ENCODE assay signal across 9 cellular contexts in genomic region chr10:80504897-80505465, GRCh38. TPM values are rescaled to one million over a fixed set of nuclear protein-coding genes. Genes with fewer than 3 reads are reported as not detected.
DNase-seq lines count a peak whose midpoint lies in the region; ATAC-seq and TF ChIP-seq lines count a peak whose summit lies in the region.
"Had no signal": no experiment of that assay in that cellular context is flagged by ENCODE, and none has a peak within 500 bp of the region (broad histone marks: within the 10 kb centered on the region; RNA-seq: fewer than 3 reads in every experiment).

No MANE protein-coding gene starts in this region.

- H3K36me3 ChIP-seq in gastroesophageal sphincter (peaks cover 0 to 43% of the 10 kb centered on the region in 2 donors), osteoblast (ENCODE audit: insufficient read depth, low read length) (no peaks in the 10 kb centered on the region)

- H3K4me1 Mint-ChIP-seq in CD4-positive, alpha-beta T cell (ENCODE audit: low read depth), result peaks cover 75% of the 10 kb centered on the region
- H3K4me1 Mint-ChIP-seq in activated CD4-positive, alpha-beta memory T cell treated with anti-CD3 and anti-CD28 coated beads for 36 hours (ENCODE audit: low read depth), result peaks cover 62% of the 10 kb centered on the region

- no peak overlapping the region for H3K4me3 ChIP-seq in gastroesophageal sphincter
- H3K4me3 ChIP-seq in osteoblast (ENCODE audit: insufficient read depth, low read length), result no peak overlapping the region
- H3K4me3 ChIP-seq: GM23248 had no signal

- peak overlapping the region; percentile 68 for H3K4me3 Mint-ChIP-seq in CD4-positive, alpha-beta T cell
- no peak overlapping the region for H3K4me3 Mint-ChIP-seq in activated CD4-positive, alpha-beta memory T cell treated with anti-CD3 and anti-CD28 coated beads for 36 hours

- H3K9me3 Mint-ChIP-seq in CD4-positive, alpha-beta T cell, result no peaks in the 10 kb centered on the region
- no peaks in the 10 kb centered on the region for H3K9me3 Mint-ChIP-seq in activated CD4-positive, alpha-beta memory T cell treated with anti-CD3 and anti-CD28 coated beads for 36 hours

- H3K36me3 Mint-ChIP-seq in CD4-positive, alpha-beta T cell (ENCODE audit: low read depth), result peaks cover 76% of the 10 kb centered on the region
- H3K36me3 Mint-ChIP-seq in activated CD4-positive, alpha-beta memory T cell treated with anti-CD3 and anti-CD28 coated beads for 36 hours, result peaks cover 19% of the 10 kb centered on the region

- intact Hi-C loops in CD4-positive, alpha-beta T cell (cut with DNase I, micrococcal nuclease), result loop anchor here (1.0 to 2.0 kb wide), 3 partner anchors 36 to 122 kb away; no protein-coding TSS in a partner anchor
- intact Hi-C loops in activated CD4-positive, alpha-beta memory T cell treated with anti-CD3 and anti-CD28 coated beads for 36 hours (cut with micrococcal nuclease), result loop anchor here (1.0 kb wide), 4 partner anchors 25 to 127 kb away; no protein-coding TSS in a partner anchor

- TF ChIP-seq POLR2A in gastroesophageal sphincter (IDR thresholded peaks at IDR 0.05), result no peak

- H3K27ac Mint-ChIP-seq in CD4-positive, alpha-beta T cell, result peak overlapping the region; percentile 78
- peak overlapping the region; percentile 93 for H3K27ac Mint-ChIP-seq in activated CD4-positive, alpha-beta memory T cell treated with anti-CD3 and anti-CD28 coated beads for 36 hours

- no peak for TF ChIP-seq EP300 in gastroesophageal sphincter (IDR thresholded peaks at IDR 0.05)

- peak overlapping the region; percentile 51 for H3K27ac ChIP-seq in CD4-positive, alpha-beta T cell (ENCODE audit: low read depth, low read length)
- H3K27ac ChIP-seq in gastroesophageal sphincter (peak overlapping the region in 3 of 4 donors; percentile 71 to 78 (median 74)), osteoblast (ENCODE audit: low read depth, low read length) (no peak overlapping the region)

- H3K4me1 ChIP-seq in gastroesophageal sphincter (peaks cover 0 to 70% (median 47%) of the 10 kb centered on the region in 3 donors), osteoblast (ENCODE audit: insufficient read depth, low read length) (peaks cover 45% of the 10 kb centered on the region)

- POLR2A ChIA-PET in CD4-positive, alpha-beta T cell (lab: Charles Lee), result interaction anchor here (0.8 to 12.8 kb wide), 13 partner anchors 16 to 127 kb away, joined by 3 to 302 read pairs (median 7); partner anchors contain the start of genes PRXL2A and TSPAN14
- POLR2A ChIA-PET in activated CD4-positive, alpha-beta memory T cell treated with anti-CD3 and anti-CD28 coated beads for 36 hours (lab: Charles Lee), result interaction anchor here (0.6 to 1.8 kb wide), 8 partner anchors 39 to 61 kb away, joined by 3 to 9 read pairs (median 4); no protein-coding TSS in a partner anchor

- H4K20me1 ChIP-seq in osteoblast (ENCODE audit: insufficient read depth, low read length), result peaks cover 10% of the 10 kb centered on the region

- no peaks in the 10 kb centered on the region for H3K27me3 Mint-ChIP-seq in CD4-positive, alpha-beta T cell
- H3K27me3 Mint-ChIP-seq in activated CD4-positive, alpha-beta memory T cell treated with anti-CD3 and anti-CD28 coated beads for 36 hours, result no peaks in the 10 kb centered on the region

- DNase-seq in CD4-positive, alpha-beta T cell, result no peak
- DNase-seq in activated CD4-positive, alpha-beta memory T cell treated with anti-CD3 and anti-CD28 coated beads for 36 hours, result no peak
- DNase-seq in osteoblast (ENCODE audit: insufficient read length, low spot score, missing footprints) (peak; percentile 23), NCI-H128 (lab: John Stamatoyannopoulos, UW; ENCODE audit: unreplicated experiment) (no peak), NCI-H1105 treated with DMSO at 0.1 percent for 48 hours (lab: John Stamatoyannopoulos, UW) (no peak)

- H3K79me2 ChIP-seq in osteoblast (ENCODE audit: insufficient read depth, low read length), result peaks cover 29% of the 10 kb centered on the region

- ATAC-seq in CD4-positive, alpha-beta T cell (ENCODE audit: poor library complexity), result peak; percentile 35
- ATAC-seq in gastroesophageal sphincter (no peak), HG03095 (IDR thresholded peaks at IDR 0.05; ENCODE audit: unreplicated experiment) (no peak), GM19455 (IDR thresholded peaks at IDR 0.05; ENCODE audit: unreplicated experiment) (no peak)

- CTCF ChIA-PET in CD4-positive, alpha-beta T cell (lab: Charles Lee), result interaction anchor here (1.0 to 11.6 kb wide), 26 partner anchors 8 to 361 kb away, joined by 3 to 250 read pairs (median 6); partner anchors contain the start of gene PRXL2A
- CTCF ChIA-PET in activated CD4-positive, alpha-beta memory T cell treated with anti-CD3 and anti-CD28 coated beads for 36 hours (lab: Charles Lee), result interaction anchor here (0.7 to 21.6 kb wide), 26 partner anchors 8 to 158 kb away, joined by 3 to 1168 read pairs (median 8); partner anchors contain the start of genes PRXL2A and TSPAN14

- no peak overlapping the region for H3K4me2 ChIP-seq in osteoblast (ENCODE audit: insufficient read depth, low read length)

- H3K27me3 ChIP-seq in CD4-positive, alpha-beta T cell (ENCODE audit: control insufficient read depth, insufficient read depth, low read length), result no peaks in the 10 kb centered on the region
- H3K27me3 ChIP-seq in gastroesophageal sphincter (no peaks in the 10 kb centered on the region), osteoblast (ENCODE audit: insufficient read depth, low read length) (no peaks in the 10 kb centered on the region)

- WGBS in gastroesophageal sphincter (ENCODE audit: low coverage in 1 of 2), 2 donors, result 47 to 100% methylated on average over 1 to 2 of the region's 5 CpGs

- TF ChIP-seq CTCF in CD4-positive, alpha-beta T cell (IDR thresholded peaks at IDR 0.05), result no peak
- TF ChIP-seq CTCF in gastroesophageal sphincter (IDR thresholded peaks at IDR 0.05), result no peak
- TF ChIP-seq CTCF in osteoblast (IDR thresholded peaks at IDR 0.05; ENCODE audit: extremely low read depth, low read depth, low read length), result no peak

- no peak overlapping the region for H2AFZ ChIP-seq in osteoblast (ENCODE audit: low read length)

- H3K9me3 ChIP-seq in CD4-positive, alpha-beta T cell (ENCODE audit: control insufficient read depth, low read length), result no peaks in the 10 kb centered on the region
- no peaks in the 10 kb centered on the region for H3K9me3 ChIP-seq in gastroesophageal sphincter
- H3K9me3 ChIP-seq in osteoblast (ENCODE audit: low read depth, low read length), result no peaks in the 10 kb centered on the region

RNA-seq across cellular contexts. Expression of gene SH2D4B, which starts 32.7 kb away (rescaled TPM):
- total RNA-seq in CD4-positive, alpha-beta T cell, result under 1 TPM; 0.16 to 0.31 TPM
- under 1 TPM in 1 of 2 experiments, not detected in 1; 0.12 TPM for total RNA-seq in activated CD4-positive, alpha-beta memory T cell treated with anti-CD3 and anti-CD28 coated beads for 36 hours
- total RNA-seq in gastroesophageal sphincter, result not detected
- under 0.01 TPM in 1 of 2 replicates, not detected in the other for total RNA-seq in osteoblast
- total RNA-seq: GM23248 had no signal

RNA-seq across cellular contexts. Expression of gene TSPAN14, which starts 50.9 kb away (rescaled TPM):
- total RNA-seq in CD4-positive, alpha-beta T cell, result 100 to 1,000 TPM; 167 to 168 TPM
- total RNA-seq in activated CD4-positive, alpha-beta memory T cell treated with anti-CD3 and anti-CD28 coated beads for 36 hours, result 10 to 100 TPM; 48.9 to 51.8 TPM
- total RNA-seq in gastroesophageal sphincter, result 10 to 100 TPM; 23.3 to 52.4 (median 37.1) TPM
- 19.2 and 23.9 TPM in 2 replicates for total RNA-seq in osteoblast
